ENCODE assay signal across 1 cellular context in the genomic region with DNA sequence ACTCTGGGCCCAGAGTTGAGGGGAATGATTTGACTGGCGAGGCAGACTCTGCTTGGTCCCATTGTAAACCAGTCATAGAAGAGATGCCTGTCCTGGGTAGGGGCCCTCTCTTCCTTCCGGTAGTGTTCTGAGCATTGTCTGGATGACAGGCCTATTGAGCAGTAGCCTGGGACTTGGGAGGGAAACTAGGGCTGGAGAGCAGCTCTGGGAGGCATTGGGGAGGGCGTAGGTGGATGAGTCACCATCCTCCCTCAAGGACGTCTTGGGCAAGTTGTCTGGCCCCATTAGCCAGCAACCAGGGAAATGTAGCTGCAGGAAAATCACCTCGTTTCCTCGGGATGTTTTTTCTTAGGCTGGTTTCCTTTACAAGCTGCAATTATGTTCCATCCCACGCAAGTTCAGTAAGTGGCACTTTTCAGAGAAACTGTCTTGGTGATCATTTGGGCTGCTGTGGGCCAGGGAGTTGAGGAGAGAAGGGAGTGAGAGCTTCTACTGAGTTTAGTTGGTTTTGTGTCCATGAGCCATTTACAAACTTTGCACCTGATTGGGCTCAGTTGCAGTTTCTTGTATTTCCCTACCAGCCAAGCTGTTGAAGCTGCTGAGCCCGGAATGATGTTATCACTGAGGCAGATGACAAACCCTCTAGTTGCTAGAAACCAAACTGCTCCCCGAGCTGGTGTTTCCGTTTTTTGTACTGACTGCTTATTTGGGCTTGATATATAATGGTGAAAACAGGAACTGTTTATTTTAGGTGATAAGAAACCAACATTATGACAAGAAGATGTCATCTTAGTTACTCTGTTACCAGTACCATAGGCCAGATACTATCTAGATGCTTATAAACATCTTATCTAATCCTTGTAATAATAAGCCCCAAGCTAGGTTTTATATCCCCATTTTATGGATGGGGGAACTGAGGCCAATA.
A peak's percentile ranks its signal among the peaks of the same experiment; 100 is the strongest.
TF ChIP-seq lines count a peak whose summit lies in the region.

No MANE protein-coding gene starts in this region.

TF ChIP-seq in K562, 482 proteins besides CTCF, POLR2A, EP300 and RAD21 (continued from another document and continues in another):
- TF ChIP-seq, protein P1, sequence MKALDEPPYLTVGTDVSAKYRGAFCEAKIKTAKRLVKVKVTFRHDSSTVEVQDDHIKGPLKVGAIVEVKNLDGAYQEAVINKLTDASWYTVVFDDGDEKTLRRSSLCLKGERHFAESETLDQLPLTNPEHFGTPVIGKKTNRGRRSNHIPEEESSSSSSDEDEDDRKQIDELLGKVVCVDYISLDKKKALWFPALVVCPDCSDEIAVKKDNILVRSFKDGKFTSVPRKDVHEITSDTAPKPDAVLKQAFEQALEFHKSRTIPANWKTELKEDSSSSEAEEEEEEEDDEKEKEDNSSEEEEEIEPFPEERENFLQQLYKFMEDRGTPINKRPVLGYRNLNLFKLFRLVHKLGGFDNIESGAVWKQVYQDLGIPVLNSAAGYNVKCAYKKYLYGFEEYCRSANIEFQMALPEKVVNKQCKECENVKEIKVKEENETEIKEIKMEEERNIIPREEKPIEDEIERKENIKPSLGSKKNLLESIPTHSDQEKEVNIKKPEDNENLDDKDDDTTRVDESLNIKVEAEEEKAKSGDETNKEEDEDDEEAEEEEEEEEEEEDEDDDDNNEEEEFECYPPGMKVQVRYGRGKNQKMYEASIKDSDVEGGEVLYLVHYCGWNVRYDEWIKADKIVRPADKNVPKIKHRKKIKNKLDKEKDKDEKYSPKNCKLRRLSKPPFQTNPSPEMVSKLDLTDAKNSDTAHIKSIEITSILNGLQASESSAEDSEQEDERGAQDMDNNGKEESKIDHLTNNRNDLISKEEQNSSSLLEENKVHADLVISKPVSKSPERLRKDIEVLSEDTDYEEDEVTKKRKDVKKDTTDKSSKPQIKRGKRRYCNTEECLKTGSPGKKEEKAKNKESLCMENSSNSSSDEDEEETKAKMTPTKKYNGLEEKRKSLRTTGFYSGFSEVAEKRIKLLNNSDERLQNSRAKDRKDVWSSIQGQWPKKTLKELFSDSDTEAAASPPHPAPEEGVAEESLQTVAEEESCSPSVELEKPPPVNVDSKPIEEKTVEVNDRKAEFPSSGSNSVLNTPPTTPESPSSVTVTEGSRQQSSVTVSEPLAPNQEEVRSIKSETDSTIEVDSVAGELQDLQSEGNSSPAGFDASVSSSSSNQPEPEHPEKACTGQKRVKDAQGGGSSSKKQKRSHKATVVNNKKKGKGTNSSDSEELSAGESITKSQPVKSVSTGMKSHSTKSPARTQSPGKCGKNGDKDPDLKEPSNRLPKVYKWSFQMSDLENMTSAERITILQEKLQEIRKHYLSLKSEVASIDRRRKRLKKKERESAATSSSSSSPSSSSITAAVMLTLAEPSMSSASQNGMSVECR (CRISPR knock-in tag; IDR thresholded peaks at IDR 0.05): no peak
- no peak for TF ChIP-seq ZNF561 (CRISPR knock-in tag; conservative IDR thresholded peaks at IDR 0.05)
- TF ChIP-seq, protein P2, sequence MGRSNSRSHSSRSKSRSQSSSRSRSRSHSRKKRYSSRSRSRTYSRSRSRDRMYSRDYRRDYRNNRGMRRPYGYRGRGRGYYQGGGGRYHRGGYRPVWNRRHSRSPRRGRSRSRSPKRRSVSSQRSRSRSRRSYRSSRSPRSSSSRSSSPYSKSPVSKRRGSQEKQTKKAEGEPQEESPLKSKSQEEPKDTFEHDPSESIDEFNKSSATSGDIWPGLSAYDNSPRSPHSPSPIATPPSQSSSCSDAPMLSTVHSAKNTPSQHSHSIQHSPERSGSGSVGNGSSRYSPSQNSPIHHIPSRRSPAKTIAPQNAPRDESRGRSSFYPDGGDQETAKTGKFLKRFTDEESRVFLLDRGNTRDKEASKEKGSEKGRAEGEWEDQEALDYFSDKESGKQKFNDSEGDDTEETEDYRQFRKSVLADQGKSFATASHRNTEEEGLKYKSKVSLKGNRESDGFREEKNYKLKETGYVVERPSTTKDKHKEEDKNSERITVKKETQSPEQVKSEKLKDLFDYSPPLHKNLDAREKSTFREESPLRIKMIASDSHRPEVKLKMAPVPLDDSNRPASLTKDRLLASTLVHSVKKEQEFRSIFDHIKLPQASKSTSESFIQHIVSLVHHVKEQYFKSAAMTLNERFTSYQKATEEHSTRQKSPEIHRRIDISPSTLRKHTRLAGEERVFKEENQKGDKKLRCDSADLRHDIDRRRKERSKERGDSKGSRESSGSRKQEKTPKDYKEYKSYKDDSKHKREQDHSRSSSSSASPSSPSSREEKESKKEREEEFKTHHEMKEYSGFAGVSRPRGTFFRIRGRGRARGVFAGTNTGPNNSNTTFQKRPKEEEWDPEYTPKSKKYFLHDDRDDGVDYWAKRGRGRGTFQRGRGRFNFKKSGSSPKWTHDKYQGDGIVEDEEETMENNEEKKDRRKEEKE (IDR thresholded peaks at IDR 0.05; ENCODE audit: borderline replicate concordance in 1 of 2, control insufficient read depth in 1 of 2, low read depth in 2 of 2, low read length in 1 of 2): no peak
- no peak for TF ChIP-seq CBFA2T3 (IDR thresholded peaks at IDR 0.05)
- TF ChIP-seq JUN (IDR thresholded peaks at IDR 0.05; ENCODE audit: borderline replicate concordance, low read depth, low read length): peak; percentile 85
- no peak for TF ChIP-seq JUN (CRISPR knock-in tag; IDR thresholded peaks at IDR 0.05; ENCODE audit: borderline replicate concordance)
- TF ChIP-seq ZNF41 (CRISPR knock-in tag; conservative IDR thresholded peaks at IDR 0.05): no peak
- TF ChIP-seq, protein P3, sequence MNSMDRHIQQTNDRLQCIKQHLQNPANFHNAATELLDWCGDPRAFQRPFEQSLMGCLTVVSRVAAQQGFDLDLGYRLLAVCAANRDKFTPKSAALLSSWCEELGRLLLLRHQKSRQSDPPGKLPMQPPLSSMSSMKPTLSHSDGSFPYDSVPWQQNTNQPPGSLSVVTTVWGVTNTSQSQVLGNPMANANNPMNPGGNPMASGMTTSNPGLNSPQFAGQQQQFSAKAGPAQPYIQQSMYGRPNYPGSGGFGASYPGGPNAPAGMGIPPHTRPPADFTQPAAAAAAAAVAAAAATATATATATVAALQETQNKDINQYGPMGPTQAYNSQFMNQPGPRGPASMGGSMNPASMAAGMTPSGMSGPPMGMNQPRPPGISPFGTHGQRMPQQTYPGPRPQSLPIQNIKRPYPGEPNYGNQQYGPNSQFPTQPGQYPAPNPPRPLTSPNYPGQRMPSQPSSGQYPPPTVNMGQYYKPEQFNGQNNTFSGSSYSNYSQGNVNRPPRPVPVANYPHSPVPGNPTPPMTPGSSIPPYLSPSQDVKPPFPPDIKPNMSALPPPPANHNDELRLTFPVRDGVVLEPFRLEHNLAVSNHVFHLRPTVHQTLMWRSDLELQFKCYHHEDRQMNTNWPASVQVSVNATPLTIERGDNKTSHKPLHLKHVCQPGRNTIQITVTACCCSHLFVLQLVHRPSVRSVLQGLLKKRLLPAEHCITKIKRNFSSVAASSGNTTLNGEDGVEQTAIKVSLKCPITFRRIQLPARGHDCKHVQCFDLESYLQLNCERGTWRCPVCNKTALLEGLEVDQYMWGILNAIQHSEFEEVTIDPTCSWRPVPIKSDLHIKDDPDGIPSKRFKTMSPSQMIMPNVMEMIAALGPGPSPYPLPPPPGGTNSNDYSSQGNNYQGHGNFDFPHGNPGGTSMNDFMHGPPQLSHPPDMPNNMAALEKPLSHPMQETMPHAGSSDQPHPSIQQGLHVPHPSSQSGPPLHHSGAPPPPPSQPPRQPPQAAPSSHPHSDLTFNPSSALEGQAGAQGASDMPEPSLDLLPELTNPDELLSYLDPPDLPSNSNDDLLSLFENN (IDR thresholded peaks at IDR 0.05; ENCODE audit: low read depth in 2 of 2, low read length in 2 of 2): no peak
- TF ChIP-seq HNRNPK (IDR thresholded peaks at IDR 0.05; ENCODE audit: low read depth, low read length, poor library complexity, severe bottlenecking): no peak
- TF ChIP-seq, protein P4, sequence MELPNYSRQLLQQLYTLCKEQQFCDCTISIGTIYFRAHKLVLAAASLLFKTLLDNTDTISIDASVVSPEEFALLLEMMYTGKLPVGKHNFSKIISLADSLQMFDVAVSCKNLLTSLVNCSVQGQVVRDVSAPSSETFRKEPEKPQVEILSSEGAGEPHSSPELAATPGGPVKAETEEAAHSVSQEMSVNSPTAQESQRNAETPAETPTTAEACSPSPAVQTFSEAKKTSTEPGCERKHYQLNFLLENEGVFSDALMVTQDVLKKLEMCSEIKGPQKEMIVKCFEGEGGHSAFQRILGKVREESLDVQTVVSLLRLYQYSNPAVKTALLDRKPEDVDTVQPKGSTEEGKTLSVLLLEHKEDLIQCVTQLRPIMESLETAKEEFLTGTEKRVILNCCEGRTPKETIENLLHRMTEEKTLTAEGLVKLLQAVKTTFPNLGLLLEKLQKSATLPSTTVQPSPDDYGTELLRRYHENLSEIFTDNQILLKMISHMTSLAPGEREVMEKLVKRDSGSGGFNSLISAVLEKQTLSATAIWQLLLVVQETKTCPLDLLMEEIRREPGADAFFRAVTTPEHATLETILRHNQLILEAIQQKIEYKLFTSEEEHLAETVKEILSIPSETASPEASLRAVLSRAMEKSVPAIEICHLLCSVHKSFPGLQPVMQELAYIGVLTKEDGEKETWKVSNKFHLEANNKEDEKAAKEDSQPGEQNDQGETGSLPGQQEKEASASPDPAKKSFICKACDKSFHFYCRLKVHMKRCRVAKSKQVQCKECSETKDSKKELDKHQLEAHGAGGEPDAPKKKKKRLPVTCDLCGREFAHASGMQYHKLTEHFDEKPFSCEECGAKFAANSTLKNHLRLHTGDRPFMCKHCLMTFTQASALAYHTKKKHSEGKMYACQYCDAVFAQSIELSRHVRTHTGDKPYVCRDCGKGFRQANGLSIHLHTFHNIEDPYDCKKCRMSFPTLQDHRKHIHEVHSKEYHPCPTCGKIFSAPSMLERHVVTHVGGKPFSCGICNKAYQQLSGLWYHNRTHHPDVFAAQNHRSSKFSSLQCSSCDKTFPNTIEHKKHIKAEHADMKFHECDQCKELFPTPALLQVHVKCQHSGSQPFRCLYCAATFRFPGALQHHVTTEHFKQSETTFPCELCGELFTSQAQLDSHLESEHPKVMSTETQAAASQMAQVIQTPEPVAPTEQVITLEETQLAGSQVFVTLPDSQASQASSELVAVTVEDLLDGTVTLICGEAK (IDR thresholded peaks at IDR 0.05): peak; percentile 4; the same call in 1 of the 2 replicates
- TF ChIP-seq, protein P4 (CRISPR knock-in tag; IDR thresholded peaks at IDR 0.05): no peak
- no peak for TF ChIP-seq TOE1 (IDR thresholded peaks at IDR 0.05; ENCODE audit: borderline replicate concordance)
- no peak for TF ChIP-seq TOE1 (CRISPR knock-in tag; IDR thresholded peaks at IDR 0.05; ENCODE audit: borderline replicate concordance, low read depth)
- TF ChIP-seq CREM (IDR thresholded peaks at IDR 0.05; ENCODE audit: low read depth): peak; percentile 53; the same call in 1 of the 2 replicates
- no peak for TF ChIP-seq NCOA4 (IDR thresholded peaks at IDR 0.05; ENCODE audit: partially characterized antibody)
- no peak for TF ChIP-seq CBFA2T2 (conservative IDR thresholded peaks at IDR 0.05)
- TF ChIP-seq SP1 (CRISPR knock-in tag; IDR thresholded peaks at IDR 0.05): no peak
- TF ChIP-seq ZNF785 (CRISPR knock-in tag; IDR thresholded peaks at IDR 0.05): no peak
- no peak for TF ChIP-seq ZC3H4 (CRISPR knock-in tag; IDR thresholded peaks at IDR 0.05; ENCODE audit: borderline replicate concordance)
- TF ChIP-seq KLF6 (CRISPR knock-in tag; IDR thresholded peaks at IDR 0.05; ENCODE audit: borderline replicate concordance): no peak
- TF ChIP-seq CCNT2 (IDR thresholded peaks at IDR 0.05; ENCODE audit: borderline replicate concordance, extremely low read depth, insufficient read length, low read depth, low read length): no peak
- no peak for TF ChIP-seq TSC22D4 (tag; IDR thresholded peaks at IDR 0.05)
- TF ChIP-seq, protein P5, sequence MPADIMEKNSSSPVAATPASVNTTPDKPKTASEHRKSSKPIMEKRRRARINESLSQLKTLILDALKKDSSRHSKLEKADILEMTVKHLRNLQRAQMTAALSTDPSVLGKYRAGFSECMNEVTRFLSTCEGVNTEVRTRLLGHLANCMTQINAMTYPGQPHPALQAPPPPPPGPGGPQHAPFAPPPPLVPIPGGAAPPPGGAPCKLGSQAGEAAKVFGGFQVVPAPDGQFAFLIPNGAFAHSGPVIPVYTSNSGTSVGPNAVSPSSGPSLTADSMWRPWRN (IDR thresholded peaks at IDR 0.05; ENCODE audit: low read depth): 0 out of 2 replicates have a peak, but pooled peaks have one; percentile 13
- 0 out of 2 replicates have a peak, but pooled peaks have one; percentile 18 for TF ChIP-seq POLR2H (tag; IDR thresholded peaks at IDR 0.05; ENCODE audit: low read depth)
- no peak for TF ChIP-seq SAFB (IDR thresholded peaks at IDR 0.05; ENCODE audit: borderline replicate concordance, low read depth, low read length)
- TF ChIP-seq RBM39 (optimal IDR thresholded peaks at IDR 0.05; ENCODE audit: low read depth, low read length): no peak
- TF ChIP-seq FOS (IDR thresholded peaks at IDR 0.05; ENCODE audit: extremely low read depth, insufficient read length): peak; percentile 67
- TF ChIP-seq, protein P6, sequence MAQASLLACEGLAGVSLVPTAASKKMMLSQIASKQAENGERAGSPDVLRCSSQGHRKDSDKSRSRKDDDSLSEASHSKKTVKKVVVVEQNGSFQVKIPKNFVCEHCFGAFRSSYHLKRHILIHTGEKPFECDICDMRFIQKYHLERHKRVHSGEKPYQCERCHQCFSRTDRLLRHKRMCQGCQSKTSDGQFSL (CRISPR knock-in tag; IDR thresholded peaks at IDR 0.05): no peak
- TF ChIP-seq, protein P6 (tag; IDR thresholded peaks at IDR 0.05): no peak
- TF ChIP-seq, protein P7, sequence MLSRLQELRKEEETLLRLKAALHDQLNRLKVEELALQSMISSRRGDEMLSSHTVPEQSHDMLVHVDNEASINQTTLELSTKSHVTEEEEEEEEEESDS (CRISPR knock-in tag; IDR thresholded peaks at IDR 0.05): no peak
- no peak for TF ChIP-seq PYGO2 (tag; IDR thresholded peaks at IDR 0.05)
- TF ChIP-seq ZNF347 (CRISPR knock-in tag; IDR thresholded peaks at IDR 0.05; ENCODE audit: low read depth): no peak
